Comparison of ENCODE assay signal across 11 cellular contexts in genomic region chr5:73445708-73446630, GRCh38. TPM values are rescaled to one million over a fixed set of nuclear protein-coding genes. Genes with fewer than 3 reads are reported as not detected.
DNase-seq lines count a peak whose midpoint lies in the region; ATAC-seq, FAIRE-seq and TF ChIP-seq lines count a peak whose summit lies in the region.
"Had no signal": no experiment of that assay in that cellular context is flagged by ENCODE, and none has a peak within 500 bp of the region (broad histone marks: within the 10 kb centered on the region; RNA-seq: fewer than 3 reads in every experiment).

No MANE protein-coding gene starts in this region.

- BruUV-seq in HepG2 (replicated peaks; lab: Mats Ljungman, UMichigan), result no TSS peak

- DNase-seq in HepG2 (ENCODE audit: low spot score) (no peak), right lobe of liver (no peak), aorta (no peak), GM20000 (ENCODE audit: low spot score) (no peak)
- no peak for DNase-seq in activated naive CD8-positive, alpha-beta T cell treated with anti-CD3 and anti-CD28 coated beads for 36 hours
- DNase-seq: DND-41, midbrain, NCI-H1930 had no signal

- intact Hi-C loops in HepG2 (cut with micrococcal nuclease; ENCODE audit: unreplicated experiment), result no loop called here
- intact Hi-C loops in right lobe of liver (cut with DNase I), result no loop called here
- intact Hi-C loops in aorta (cut with DNase I), result no loop called here

- no peak for TF ChIP-seq CTCF in HepG2 (CRISPR knock-in tag; IDR thresholded peaks at IDR 0.05)
- no peak for TF ChIP-seq CTCF in right lobe of liver (IDR thresholded peaks at IDR 0.05)
- TF ChIP-seq CTCF in GM20000 (IDR thresholded peaks at IDR 0.05; ENCODE audit: extremely low read depth, missing control alignments), result no peak

- H3K27ac ChIP-seq in HepG2 (ENCODE audit: extremely low read length, insufficient read depth, low read length), result no peak overlapping the region
- no peak overlapping the region for H3K27ac ChIP-seq in right lobe of liver
- no peak overlapping the region for H3K27ac ChIP-seq in iPS-20b (ENCODE audit: low read length)
- H3K27ac ChIP-seq in aorta (ENCODE audit: low read depth in 1 of 2, low read length in 2 of 2), result no peak overlapping the region

- H3K79me2 ChIP-seq in HepG2 (ENCODE audit: insufficient read depth, low read length), result no peaks in the 10 kb centered on the region

- H3K4me3 ChIP-seq in HepG2 (replicated peaks in 1 of 3; ENCODE audit: insufficient read depth in 1 of 3, low read depth in 2 of 3, low read length in 3 of 3), result no peak overlapping the region
- no peak overlapping the region for H3K4me3 ChIP-seq in right lobe of liver
- peak overlapping the region; percentile 45 for H3K4me3 ChIP-seq in iPS-20b (ENCODE audit: low read length)
- H3K4me3 ChIP-seq in aorta (ENCODE audit: low read length in 2 of 2), result peak overlapping the region; percentile 42 to 85

- peaks cover 2% of the 10 kb centered on the region for H3K9me3 Mint-ChIP-seq in activated naive CD8-positive, alpha-beta T cell treated with anti-CD3 and anti-CD28 coated beads for 36 hours

- H3K27me3 Mint-ChIP-seq in activated naive CD8-positive, alpha-beta T cell treated with anti-CD3 and anti-CD28 coated beads for 36 hours, result peaks cover 91% of the 10 kb centered on the region

- in situ Hi-C loops in HepG2 (cut with HindIII; ENCODE audit: extremely low pct_ligation_motif_present, low pct_unique_long_range_greater_than_20kb), result loop anchor here (10.0 kb wide), 1 partner anchor 231 kb away; no protein-coding TSS in a partner anchor

- no peak for TF ChIP-seq POLR2A in HepG2 (IDR thresholded peaks at IDR 0.05; ENCODE audit: insufficient read depth in 1 of 2, low read depth in 2 of 2, low read length in 2 of 2)
- no peak for TF ChIP-seq POLR2A in right lobe of liver (IDR thresholded peaks at IDR 0.05)

- TF ChIP-seq EP300 in HepG2 (IDR thresholded peaks at IDR 0.05; ENCODE audit: low read depth in 2 of 2, low read length in 2 of 2) (no peak), HepG2 (CRISPR knock-in tag; IDR thresholded peaks at IDR 0.05; ENCODE audit: borderline replicate concordance) (no peak)

- H3K4me3 Mint-ChIP-seq in activated naive CD8-positive, alpha-beta T cell treated with anti-CD3 and anti-CD28 coated beads for 36 hours, result peak overlapping the region; percentile 65

- peaks cover 15 to 82% of the 10 kb centered on the region in 2 experiments; a peak in 4 of 5 replicates for H3K27me3 ChIP-seq in HepG2 (ENCODE audit: control insufficient read depth in 1 of 2, insufficient read depth in 2 of 2, low read length in 2 of 2)
- peaks cover 38 to 61% of the 10 kb centered on the region in 2 donors for H3K27me3 ChIP-seq in right lobe of liver
- H3K27me3 ChIP-seq in iPS-20b (ENCODE audit: insufficient read depth, low read length), result peaks cover 95% of the 10 kb centered on the region
- H3K27me3 ChIP-seq in aorta (ENCODE audit: control insufficient read depth in 1 of 2, insufficient read depth in 2 of 2, low read length in 1 of 2), result no peaks in the 10 kb centered on the region

- peaks cover 16% of the 10 kb centered on the region for H3K4me1 Mint-ChIP-seq in activated naive CD8-positive, alpha-beta T cell treated with anti-CD3 and anti-CD28 coated beads for 36 hours

- POLR2A ChIA-PET in HepG2 (lab: Yijun Ruan, JAX), result no interaction called here

- peaks cover 2% of the 10 kb centered on the region for H3K36me3 Mint-ChIP-seq in activated naive CD8-positive, alpha-beta T cell treated with anti-CD3 and anti-CD28 coated beads for 36 hours

- ATAC-seq in HepG2, result no peak
- ATAC-seq in right lobe of liver, result no peak
- no peak for ATAC-seq in aorta (ENCODE audit: low FRiP score)
- no peak for ATAC-seq in HG03280 (IDR thresholded peaks at IDR 0.05; ENCODE audit: unreplicated experiment)
- ATAC-seq in GM18858 (IDR thresholded peaks at IDR 0.05; ENCODE audit: unreplicated experiment), result no peak

- H3K9ac ChIP-seq in HepG2 (ENCODE audit: insufficient read depth, low read depth, low read length) (no peak overlapping the region), iPS-20b (ENCODE audit: low read depth, low read length) (no peak overlapping the region)

- H3K27ac Mint-ChIP-seq in activated naive CD8-positive, alpha-beta T cell treated with anti-CD3 and anti-CD28 coated beads for 36 hours, result no peak overlapping the region

- no peaks in the 10 kb centered on the region for H4K20me1 ChIP-seq in HepG2 (ENCODE audit: insufficient read depth, low read length)

- no peak for TF ChIP-seq RAD21 in HepG2 (CRISPR knock-in tag; IDR thresholded peaks at IDR 0.05)

- H2AFZ ChIP-seq in HepG2 (ENCODE audit: low read length), result no peak overlapping the region

- 21% methylated on average over 7 of the region's 7 CpGs for WGBS in HepG2 (ENCODE audit: low lambda C conversion rate)
- WGBS in right lobe of liver (ENCODE audit: insufficient coverage, low coverage, low lambda C conversion rate, missing lambda C conversion rate), result 9% methylated on average over 7 of the region's 7 CpGs
- WGBS in aorta, 2 donors, result 57 to 67% methylated on average over 7 of the region's 7 CpGs

- no peaks in the 10 kb centered on the region for H3K36me3 ChIP-seq in HepG2 (replicated peaks in 1 of 2; ENCODE audit: control insufficient read depth in 1 of 2, insufficient read depth in 2 of 2, low read length in 2 of 2)
- no peaks in the 10 kb centered on the region for H3K36me3 ChIP-seq in right lobe of liver
- H3K36me3 ChIP-seq in iPS-20b (ENCODE audit: insufficient read depth, low read depth, low read length), result no peaks in the 10 kb centered on the region
- H3K36me3 ChIP-seq in aorta (ENCODE audit: control insufficient read depth in 1 of 2, insufficient read depth in 2 of 2, low read length in 1 of 2), result no peaks in the 10 kb centered on the region

- CTCF ChIA-PET in HepG2 (lab: Yijun Ruan, JAX; ENCODE audit: low intra/inter-chr PET ratio, low total read pairs), result no interaction called here

- no peak overlapping the region for H3K4me2 ChIP-seq in HepG2 (ENCODE audit: low read depth, low read length)

- FAIRE-seq in HepG2 (lab: Jason Lieb, UNC), result no peak

- H3K9me3 ChIP-seq in HepG2 (ENCODE audit: low read length), result no peaks in the 10 kb centered on the region
- H3K9me3 ChIP-seq in right lobe of liver, result no peaks in the 10 kb centered on the region
- no peaks in the 10 kb centered on the region; the same call in 1 of the 2 replicates for H3K9me3 ChIP-seq in iPS-20b (ENCODE audit: insufficient read depth, low read depth, low read length)
- no peaks in the 10 kb centered on the region for H3K9me3 ChIP-seq in aorta (ENCODE audit: control insufficient read depth, low read length)

- H3K4me1 ChIP-seq in HepG2 (ENCODE audit: insufficient read depth, low read length) (peaks cover 17% of the 10 kb centered on the region), right lobe of liver (peaks cover 0 to 4% (median 0%) of the 10 kb centered on the region in 4 donors), iPS-20b (ENCODE audit: insufficient read depth, low read length) (peaks cover 10% of the 10 kb centered on the region; the same call in 1 of the 2 replicates), aorta (ENCODE audit: control insufficient read depth in 1 of 2, insufficient read depth in 2 of 2, low read length in 2 of 2) (no peaks in the 10 kb centered on the region)

RNA-seq across cellular contexts. Expression of gene FOXD1, which starts 2.6 kb away (rescaled TPM):
- total RNA-seq in HepG2 (2016; rRNA removed; fragmentation: Illumina TruSeq; extraction: Trizol) (0.04 TPM in 1 of 2 replicates, not detected in the other), right lobe of liver (not detected), aorta (10 to 100 TPM in 1 of 2 donors, 1 to 10 TPM in 1; 9.9 to 15.2 TPM)
- total RNA-seq in HepG2 (2016; cell fraction: cytosol; rRNA removed; fragmentation: Illumina TruSeq; extraction: Trizol; ENCODE audit: low read depth), result not detected in 2 replicates
- not detected in 2 replicates for total RNA-seq in HepG2 (2016; cell fraction: insoluble cytoplasmic fraction; rRNA removed; fragmentation: Illumina TruSeq; extraction: Trizol)
- 0.06 TPM in 1 of 2 replicates, not detected in the other for total RNA-seq in HepG2 (2016; cell fraction: membrane; rRNA removed; fragmentation: Illumina TruSeq; extraction: Trizol)
- not detected in 2 replicates for total RNA-seq in HepG2 (2016; cell fraction: nucleus; rRNA removed; fragmentation: Illumina TruSeq; extraction: Trizol)
- polyA plus RNA-seq in HepG2 (2011; rRNA removed) (0.04 and 0.05 TPM in 2 replicates), aorta (1 to 10 TPM in 1 of 2 donors, under 1 TPM in 1; 0.25 to 6.7 TPM)
- polyA plus RNA-seq in HepG2 (2011; cell fraction: cytosol; rRNA removed), result 0.05 and 0.07 TPM in 2 replicates
- 0.06 TPM in 1 of 2 replicates, not detected in the other for polyA plus RNA-seq in HepG2 (2011; cell fraction: nucleus; rRNA removed)
- not detected in 2 replicates for polyA plus RNA-seq in HepG2 (2012)
- polyA plus RNA-seq in HepG2 (2016; cell fraction: cytosol; fragmentation: Illumina TruSeq; extraction: Trizol; ENCODE audit: low read depth), result not detected in 2 replicates
- 0.13 TPM in 1 of 2 replicates, not detected in the other for polyA plus RNA-seq in HepG2 (2016; cell fraction: insoluble cytoplasmic fraction; fragmentation: Illumina TruSeq; extraction: Trizol; ENCODE audit: low read depth)
- polyA plus RNA-seq in HepG2 (2016; cell fraction: membrane; fragmentation: Illumina TruSeq; extraction: Trizol; ENCODE audit: low read depth), result not detected in 2 replicates
- polyA plus RNA-seq in HepG2 (2016; cell fraction: nucleus; fragmentation: Illumina TruSeq; extraction: Trizol; ENCODE audit: insufficient read depth, low read depth), result not detected in 2 replicates
- 0.06 and 0.14 TPM in 2 replicates for polyA minus RNA-seq in HepG2 (2011; rRNA and poly(A)+ RNA removed; ENCODE audit: low replicate concordance)
- polyA minus RNA-seq in HepG2 (2011; cell fraction: cytosol; rRNA and poly(A)+ RNA removed), result not detected in 2 replicates
- polyA minus RNA-seq in HepG2 (2011; cell fraction: nucleus; rRNA and poly(A)+ RNA removed), result not detected in 2 replicates
- under 1 TPM; 0.45 to 0.58 TPM for total RNA-seq in activated naive CD8-positive, alpha-beta T cell treated with anti-CD3 and anti-CD28 coated beads for 36 hours

RNA-seq across cellular contexts. Expression of gene BTF3, which starts 52.3 kb away (rescaled TPM):
- total RNA-seq in HepG2 (2016; rRNA removed; fragmentation: Illumina TruSeq; extraction: Trizol), result 698 and 836 TPM in 2 replicates
- 507 and 559 TPM in 2 replicates for total RNA-seq in HepG2 (2016; cell fraction: cytosol; rRNA removed; fragmentation: Illumina TruSeq; extraction: Trizol; ENCODE audit: low read depth)
- 679 and 821 TPM in 2 replicates for total RNA-seq in HepG2 (2016; cell fraction: insoluble cytoplasmic fraction; rRNA removed; fragmentation: Illumina TruSeq; extraction: Trizol)
- 771 and 850 TPM in 2 replicates for total RNA-seq in HepG2 (2016; cell fraction: membrane; rRNA removed; fragmentation: Illumina TruSeq; extraction: Trizol)
- total RNA-seq in HepG2 (2016; cell fraction: nucleus; rRNA removed; fragmentation: Illumina TruSeq; extraction: Trizol), result 289 and 303 TPM in 2 replicates
- 471 and 557 TPM in 2 replicates for polyA plus RNA-seq in HepG2 (2011; rRNA removed)
- polyA plus RNA-seq in HepG2 (2011; cell fraction: cytosol; rRNA removed), result 298 and 449 TPM in 2 replicates
- 96.1 and 122 TPM in 2 replicates for polyA plus RNA-seq in HepG2 (2011; cell fraction: nucleus; rRNA removed)
- polyA plus RNA-seq in HepG2 (2012), result 940 and 1,043 TPM in 2 replicates
- polyA plus RNA-seq in HepG2 (2016; cell fraction: cytosol; fragmentation: Illumina TruSeq; extraction: Trizol; ENCODE audit: low read depth), result 922 and 1,006 TPM in 2 replicates
- polyA plus RNA-seq in HepG2 (2016; cell fraction: insoluble cytoplasmic fraction; fragmentation: Illumina TruSeq; extraction: Trizol; ENCODE audit: low read depth), result 1,304 and 1,359 TPM in 2 replicates
- 1,256 and 1,375 TPM in 2 replicates for polyA plus RNA-seq in HepG2 (2016; cell fraction: membrane; fragmentation: Illumina TruSeq; extraction: Trizol; ENCODE audit: low read depth)
- polyA plus RNA-seq in HepG2 (2016; cell fraction: nucleus; fragmentation: Illumina TruSeq; extraction: Trizol; ENCODE audit: insufficient read depth, low read depth), result 596 and 617 TPM in 2 replicates
- polyA minus RNA-seq in HepG2 (2011; rRNA and poly(A)+ RNA removed; ENCODE audit: low replicate concordance), result 152 and 382 TPM in 2 replicates
- 285 and 287 TPM in 2 replicates for polyA minus RNA-seq in HepG2 (2011; cell fraction: cytosol; rRNA and poly(A)+ RNA removed)
- 113 and 151 TPM in 2 replicates for polyA minus RNA-seq in HepG2 (2011; cell fraction: nucleus; rRNA and poly(A)+ RNA removed)
- total RNA-seq in right lobe of liver, result 100 to 1,000 TPM; 157 to 250 (median 198) TPM
- total RNA-seq in activated naive CD8-positive, alpha-beta T cell treated with anti-CD3 and anti-CD28 coated beads for 36 hours, result 1,000 to 10,000 TPM; 1,092 to 1,163 TPM
- total RNA-seq in aorta, result 100 to 1,000 TPM; 393 to 484 TPM
- polyA plus RNA-seq in aorta, result 1,000 to 10,000 TPM in 1 of 2 donors, 100 to 1,000 TPM in 1; 653 to 1,015 TPM

Comparison
In these comparisons a context has a peak if more than half of its experiments do, and no peak if none do; other contexts are left out.
1. H3K4me3 ChIP-seq: peak in iPS-20b (single experiment) and aorta (2 of 2); none in HepG2 (0 of 3) and right lobe of liver (0 of 3).
2. RNA of gene FOXD1, which starts 2.6 kb away (total RNA-seq): 9.9 to 15.2 TPM in aorta; 0.45 to 0.58 TPM in activated naive CD8-positive, alpha-beta T cell treated with anti-CD3 and anti-CD28 coated beads for 36 hours, 0.04 to 0.06 TPM in HepG2 and not detected in right lobe of liver; every median in the first group is over 4 times any median in the second.